In the genomic region with DNA sequence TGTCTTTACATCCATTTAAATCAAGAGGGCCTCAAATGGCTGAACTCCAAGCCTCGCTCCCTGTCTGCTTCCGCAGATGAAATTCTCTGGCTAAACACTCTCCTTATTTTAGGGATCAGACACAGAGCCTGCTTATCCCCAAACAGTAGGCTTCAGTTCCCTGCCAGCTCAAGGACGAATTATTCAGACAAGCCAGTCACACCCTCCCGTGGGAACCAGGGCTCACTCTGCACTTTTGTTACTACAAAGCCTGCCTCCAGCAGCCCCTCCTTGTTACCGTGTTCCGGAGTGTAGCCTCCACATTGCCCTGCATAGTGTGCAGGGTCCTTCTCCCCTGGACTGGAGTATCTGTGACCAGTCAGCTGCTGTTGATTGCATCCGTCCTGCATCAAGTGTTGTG, we compare ENCODE assay signal across 3 cellular contexts.
TF ChIP-seq lines count a peak whose summit lies in the region.

No MANE protein-coding gene starts in this region.

TF ChIP-seq in IMR-90, 13 proteins besides CTCF, POLR2A, EP300 and RAD21:
- TF ChIP-seq, protein P1, sequence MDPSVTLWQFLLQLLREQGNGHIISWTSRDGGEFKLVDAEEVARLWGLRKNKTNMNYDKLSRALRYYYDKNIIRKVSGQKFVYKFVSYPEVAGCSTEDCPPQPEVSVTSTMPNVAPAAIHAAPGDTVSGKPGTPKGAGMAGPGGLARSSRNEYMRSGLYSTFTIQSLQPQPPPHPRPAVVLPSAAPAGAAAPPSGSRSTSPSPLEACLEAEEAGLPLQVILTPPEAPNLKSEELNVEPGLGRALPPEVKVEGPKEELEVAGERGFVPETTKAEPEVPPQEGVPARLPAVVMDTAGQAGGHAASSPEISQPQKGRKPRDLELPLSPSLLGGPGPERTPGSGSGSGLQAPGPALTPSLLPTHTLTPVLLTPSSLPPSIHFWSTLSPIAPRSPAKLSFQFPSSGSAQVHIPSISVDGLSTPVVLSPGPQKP (IDR thresholded peaks at IDR 0.05; ENCODE audit: borderline replicate concordance, low read depth, low read length) = no peak
- no peak for TF ChIP-seq RCOR1 (IDR thresholded peaks at IDR 0.05; ENCODE audit: insufficient replicate concordance, low read length)
- TF ChIP-seq NFE2L2 (IDR thresholded peaks at IDR 0.05; ENCODE audit: low read depth, low read length) = no peak
- TF ChIP-seq CHD1 (IDR thresholded peaks at IDR 0.05; ENCODE audit: low read depth, low read length) = no peak
- TF ChIP-seq, protein P2, sequence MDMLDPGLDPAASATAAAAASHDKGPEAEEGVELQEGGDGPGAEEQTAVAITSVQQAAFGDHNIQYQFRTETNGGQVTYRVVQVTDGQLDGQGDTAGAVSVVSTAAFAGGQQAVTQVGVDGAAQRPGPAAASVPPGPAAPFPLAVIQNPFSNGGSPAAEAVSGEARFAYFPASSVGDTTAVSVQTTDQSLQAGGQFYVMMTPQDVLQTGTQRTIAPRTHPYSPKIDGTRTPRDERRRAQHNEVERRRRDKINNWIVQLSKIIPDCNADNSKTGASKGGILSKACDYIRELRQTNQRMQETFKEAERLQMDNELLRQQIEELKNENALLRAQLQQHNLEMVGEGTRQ (IDR thresholded peaks at IDR 0.05; ENCODE audit: low read depth, low read length) = no peak
- no peak for TF ChIP-seq BHLHE40 (IDR thresholded peaks at IDR 0.05; ENCODE audit: low read depth, low read length)
- no peak for TF ChIP-seq MAZ (IDR thresholded peaks at IDR 0.05; ENCODE audit: borderline replicate concordance, low read depth, low read length)
- no peak for TF ChIP-seq FOS (IDR thresholded peaks at IDR 0.05; ENCODE audit: low read depth, low read length)
- TF ChIP-seq MAFK (IDR thresholded peaks at IDR 0.05; ENCODE audit: low read depth, low read length) = no peak
- TF ChIP-seq RFX5 (IDR thresholded peaks at IDR 0.05; ENCODE audit: low read depth, low read length) = no peak
- no peak for TF ChIP-seq CEBPB (IDR thresholded peaks at IDR 0.05; ENCODE audit: low read depth, low read length)
- no peak for TF ChIP-seq SMC3 (IDR thresholded peaks at IDR 0.05; ENCODE audit: low read depth, low read length)
- TF ChIP-seq MXI1 (IDR thresholded peaks at IDR 0.05; ENCODE audit: borderline replicate concordance, low read depth, low read length) = no peak

TF ChIP-seq in K562, 482 proteins besides CTCF, POLR2A, EP300 and RAD21:
- no peak for TF ChIP-seq NELFE (IDR thresholded peaks at IDR 0.05; ENCODE audit: insufficient read depth, insufficient read length)
- no peak for TF ChIP-seq SREBF2 (CRISPR knock-in tag; IDR thresholded peaks at IDR 0.05)
- TF ChIP-seq ZNF445 (CRISPR knock-in tag; IDR thresholded peaks at IDR 0.05; ENCODE audit: low read depth) = no peak
- no peak for TF ChIP-seq TSC22D4 (tag; IDR thresholded peaks at IDR 0.05)
- TF ChIP-seq SMARCB1 (IDR thresholded peaks at IDR 0.05; ENCODE audit: insufficient read length, low read depth) = no peak
TF ChIP-seq in K562: peak in this region for 0.

TF ChIP-seq in HEK293T, 16 proteins besides CTCF, POLR2A, EP300 and RAD21:
- TF ChIP-seq, protein P3, sequence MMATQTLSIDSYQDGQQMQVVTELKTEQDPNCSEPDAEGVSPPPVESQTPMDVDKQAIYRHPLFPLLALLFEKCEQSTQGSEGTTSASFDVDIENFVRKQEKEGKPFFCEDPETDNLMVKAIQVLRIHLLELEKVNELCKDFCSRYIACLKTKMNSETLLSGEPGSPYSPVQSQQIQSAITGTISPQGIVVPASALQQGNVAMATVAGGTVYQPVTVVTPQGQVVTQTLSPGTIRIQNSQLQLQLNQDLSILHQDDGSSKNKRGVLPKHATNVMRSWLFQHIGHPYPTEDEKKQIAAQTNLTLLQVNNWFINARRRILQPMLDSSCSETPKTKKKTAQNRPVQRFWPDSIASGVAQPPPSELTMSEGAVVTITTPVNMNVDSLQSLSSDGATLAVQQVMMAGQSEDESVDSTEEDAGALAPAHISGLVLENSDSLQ (IDR thresholded peaks at IDR 0.05) = no peak
- TF ChIP-seq FOXM1 (IDR thresholded peaks at IDR 0.05; ENCODE audit: borderline replicate concordance) = no peak
- no peak for TF ChIP-seq FOXK2 (IDR thresholded peaks at IDR 0.05)
- TF ChIP-seq SUZ12 (IDR thresholded peaks at IDR 0.05) = no peak
